ENCODE assay signal across 4 cellular contexts in the genomic region with DNA sequence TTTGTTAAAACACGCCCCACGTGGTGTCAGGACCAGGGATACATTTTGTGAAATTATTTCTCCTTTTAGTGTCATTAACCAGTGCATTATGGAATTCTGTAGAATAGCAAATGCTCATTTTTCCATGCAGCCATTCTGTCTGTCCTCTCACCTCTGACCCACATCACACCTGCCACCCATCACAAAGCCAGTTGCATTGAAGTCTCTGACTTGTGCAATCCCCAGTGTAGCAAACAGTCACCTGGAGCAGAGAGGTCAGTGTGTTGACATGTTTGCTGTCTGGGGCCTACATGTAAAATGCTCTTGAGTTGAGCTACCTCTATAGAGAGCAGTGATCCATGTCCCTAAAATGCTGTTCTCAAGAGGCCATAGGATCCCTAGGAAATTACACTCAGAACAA. TPM values are rescaled to one million over a fixed set of nuclear protein-coding genes. Genes with fewer than 3 reads are reported as not detected.
DNase-seq lines count a peak whose midpoint lies in the region; ATAC-seq, FAIRE-seq and TF ChIP-seq lines count a peak whose summit lies in the region.
"Not testable (repeated sequence)": the region's sequence is repeated elsewhere in the genome, so short reads cannot be mapped to it uniquely, and the experiment has no call there.

No MANE protein-coding gene starts in this region.

- intact Hi-C loops in HepG2 (cut with micrococcal nuclease; ENCODE audit: unreplicated experiment), result loop anchor here (10.0 kb wide), 1 partner anchor 233 kb away; no protein-coding TSS in a partner anchor
- intact Hi-C loops in right lobe of liver (cut with DNase I), result not testable (repeated sequence)

- not testable (repeated sequence) for TF ChIP-seq RAD21 in HepG2 (CRISPR knock-in tag; IDR thresholded peaks at IDR 0.05); liver (IDR thresholded peaks at IDR 0.05)

- not testable (repeated sequence) for TF ChIP-seq CTCF in HepG2 (CRISPR knock-in tag; IDR thresholded peaks at IDR 0.05); liver (IDR thresholded peaks at IDR 0.05; ENCODE audit: low read depth, low read length, missing input control); right lobe of liver (IDR thresholded peaks at IDR 0.05)

- H2AFZ ChIP-seq in HepG2 (ENCODE audit: low read length), result not testable (repeated sequence)

- CTCF ChIA-PET in HepG2 (lab: Yijun Ruan, JAX; ENCODE audit: low intra/inter-chr PET ratio, low total read pairs), result not testable (repeated sequence)

- not testable (repeated sequence) for H3K36me3 ChIP-seq in HepG2 (replicated peaks in 1 of 2; ENCODE audit: control insufficient read depth in 1 of 2, insufficient read depth in 2 of 2, low read length in 2 of 2); liver (ENCODE audit: control insufficient read depth in 4 of 4, insufficient read depth in 3 of 4, low read depth in 1 of 4, low read length in 3 of 4); right lobe of liver

- in situ Hi-C loops in HepG2 (cut with HindIII; ENCODE audit: extremely low pct_ligation_motif_present, low pct_unique_long_range_greater_than_20kb), result not testable (repeated sequence)

- peak; percentile 89 for FAIRE-seq in HepG2 (lab: Jason Lieb, UNC)

- POLR2A ChIA-PET in HepG2 (lab: Yijun Ruan, JAX), result interaction anchor here (1.5 kb wide), 1 partner anchor 46 kb away, joined by 3 read pairs; no protein-coding TSS in a partner anchor

- H4K20me1 ChIP-seq in HepG2 (ENCODE audit: insufficient read depth, low read length), result not testable (repeated sequence)

- peak in 1 of 2 experiments; percentile 48; a peak in 2 of 4 replicates for TF ChIP-seq EP300 in HepG2 (IDR thresholded peaks at IDR 0.05; ENCODE audit: low read depth in 2 of 2, low read length in 2 of 2)
- TF ChIP-seq EP300 in HepG2 (CRISPR knock-in tag; IDR thresholded peaks at IDR 0.05; ENCODE audit: borderline replicate concordance), result not testable (repeated sequence)

- not testable (repeated sequence) for H3K9ac ChIP-seq in HepG2 (ENCODE audit: insufficient read depth, low read depth, low read length); liver (ENCODE audit: low read depth in 1 of 2, low read length in 2 of 2)

- peaks cover 72% of the 10 kb centered on the region for H3K4me1 ChIP-seq in HepG2 (ENCODE audit: insufficient read depth, low read length)
- not testable (repeated sequence) for H3K4me1 ChIP-seq in liver (ENCODE audit: control insufficient read depth in 4 of 4, insufficient read depth in 4 of 4, low read length in 3 of 4); right lobe of liver

- not testable (repeated sequence) for H3K4me3 ChIP-seq in HepG2 (replicated peaks in 1 of 3; ENCODE audit: insufficient read depth in 1 of 3, low read depth in 2 of 3, low read length in 3 of 3); liver (ENCODE audit: low read depth in 1 of 3, low read length in 3 of 3); right lobe of liver

- ATAC-seq in left lobe of liver (peak; percentile 91), HepG2 (peak; percentile 74), right lobe of liver (peak; percentile 75 to 95 (median 82))

- WGBS in HepG2 (ENCODE audit: low lambda C conversion rate), result 6% methylated on average over 2 of the region's 2 CpGs
- no CpG with 5 or more reads among the region's 2 CpGs for WGBS in liver
- no CpG with 5 or more reads among the region's 2 CpGs for WGBS in right lobe of liver (ENCODE audit: insufficient coverage, low coverage, low lambda C conversion rate, missing lambda C conversion rate)

- H3K27ac ChIP-seq in HepG2 (ENCODE audit: extremely low read length, insufficient read depth, low read length); liver (ENCODE audit: low read depth in 1 of 2, low read length in 2 of 2); right lobe of liver: not testable (repeated sequence)

- DNase-seq in left lobe of liver (ENCODE audit: low spot score); right lobe of liver: not testable (repeated sequence)
- peak; percentile 48 for DNase-seq in HepG2 (ENCODE audit: low spot score)

- TF ChIP-seq POLR2A in HepG2 (IDR thresholded peaks at IDR 0.05; ENCODE audit: insufficient read depth in 1 of 2, low read depth in 2 of 2, low read length in 2 of 2); right lobe of liver (IDR thresholded peaks at IDR 0.05): not testable (repeated sequence)

- not testable (repeated sequence) for H3K79me2 ChIP-seq in HepG2 (ENCODE audit: insufficient read depth, low read length)

- H3K27me3 ChIP-seq in HepG2 (ENCODE audit: control insufficient read depth in 1 of 2, insufficient read depth in 2 of 2, low read length in 2 of 2); liver (ENCODE audit: control insufficient read depth in 4 of 4, insufficient read depth in 4 of 4, low read length in 3 of 4); right lobe of liver: not testable (repeated sequence)

- H3K4me2 ChIP-seq in HepG2 (ENCODE audit: low read depth, low read length), result peak overlapping the region; percentile 69

- BruUV-seq in HepG2 (replicated peaks; lab: Mats Ljungman, UMichigan), result not testable (repeated sequence)

- H3K9me3 ChIP-seq in HepG2 (ENCODE audit: low read length); liver (ENCODE audit: control insufficient read depth in 4 of 4, low read length in 3 of 4); right lobe of liver: not testable (repeated sequence)

TF ChIP-seq in HepG2, 621 proteins besides CTCF, POLR2A, EP300 and RAD21 (continues in another document):
- TF ChIP-seq SOX5 (CRISPR knock-in tag; IDR thresholded peaks at IDR 0.05; ENCODE audit: borderline replicate concordance), result peak; percentile 57; the same call in 1 of the 2 replicates
- TF ChIP-seq FOSL2 (CRISPR knock-in tag; IDR thresholded peaks at IDR 0.05), result peak; percentile 82
- peak; percentile 28; the same call in 1 of the 2 replicates for TF ChIP-seq HNF4A (CRISPR knock-in tag; IDR thresholded peaks at IDR 0.05)

TF ChIP-seq in liver, 16 proteins besides CTCF, POLR2A, EP300 and RAD21:
- TF ChIP-seq SP1 (IDR thresholded peaks at IDR 0.05) (peak; percentile 46), HNF4A (conservative IDR thresholded peaks at IDR 0.05) (peak; percentile 10 to 18), RXRA (IDR thresholded peaks at IDR 0.05) (peak; percentile 54 to 64)

RNA-seq across cellular contexts. Expression of a gene that starts 47.9 kb away (rescaled TPM):
- total RNA-seq in left lobe of liver, result 3.8 TPM
- total RNA-seq in HepG2 (2016; rRNA removed; fragmentation: Illumina TruSeq; extraction: Trizol), result 36.7 and 44.9 TPM in 2 replicates
- 9.7 and 12.6 TPM in 2 replicates for total RNA-seq in HepG2 (2016; cell fraction: cytosol; rRNA removed; fragmentation: Illumina TruSeq; extraction: Trizol; ENCODE audit: low read depth)
- total RNA-seq in HepG2 (2016; cell fraction: insoluble cytoplasmic fraction; rRNA removed; fragmentation: Illumina TruSeq; extraction: Trizol), result 36.6 and 45.1 TPM in 2 replicates
- total RNA-seq in HepG2 (2016; cell fraction: membrane; rRNA removed; fragmentation: Illumina TruSeq; extraction: Trizol), result 19.2 and 21.1 TPM in 2 replicates
- 32.6 and 38.5 TPM in 2 replicates for total RNA-seq in HepG2 (2016; cell fraction: nucleus; rRNA removed; fragmentation: Illumina TruSeq; extraction: Trizol)
- 47.6 and 68.2 TPM in 2 replicates for polyA plus RNA-seq in HepG2 (2011; rRNA removed)
- 25.3 and 33.8 TPM in 2 replicates for polyA plus RNA-seq in HepG2 (2011; cell fraction: cytosol; rRNA removed)
- 67.5 and 93.8 TPM in 2 replicates for polyA plus RNA-seq in HepG2 (2011; cell fraction: nucleus; rRNA removed)
- polyA plus RNA-seq in HepG2 (2012), result 33.0 and 40.9 TPM in 2 replicates
- polyA plus RNA-seq in HepG2 (2016; cell fraction: cytosol; fragmentation: Illumina TruSeq; extraction: Trizol; ENCODE audit: low read depth), result 6.4 and 9.5 TPM in 2 replicates
- polyA plus RNA-seq in HepG2 (2016; cell fraction: insoluble cytoplasmic fraction; fragmentation: Illumina TruSeq; extraction: Trizol; ENCODE audit: low read depth), result 47.8 and 50.1 TPM in 2 replicates
- polyA plus RNA-seq in HepG2 (2016; cell fraction: membrane; fragmentation: Illumina TruSeq; extraction: Trizol; ENCODE audit: low read depth), result 12.9 and 17.9 TPM in 2 replicates
- 62.7 and 63.1 TPM in 2 replicates for polyA plus RNA-seq in HepG2 (2016; cell fraction: nucleus; fragmentation: Illumina TruSeq; extraction: Trizol; ENCODE audit: insufficient read depth, low read depth)
- 1.7 and 17.2 TPM in 2 replicates for polyA minus RNA-seq in HepG2 (2011; rRNA and poly(A)+ RNA removed; ENCODE audit: low replicate concordance)
- 22.9 and 23.5 TPM in 2 replicates for polyA minus RNA-seq in HepG2 (2011; cell fraction: cytosol; rRNA and poly(A)+ RNA removed)
- polyA minus RNA-seq in HepG2 (2011; cell fraction: nucleus; rRNA and poly(A)+ RNA removed), result 56.4 and 60.9 TPM in 2 replicates
- total RNA-seq in liver, result 1 to 10 TPM; 3.0 to 4.4 TPM
- polyA plus RNA-seq in liver, result 1 to 10 TPM; 3.6 to 4.3 TPM
- total RNA-seq in right lobe of liver, result 1 to 10 TPM; 4.5 to 7.1 (median 6.2) TPM
